22 cellular contexts compared by ENCODE assay signal in the genomic region with DNA sequence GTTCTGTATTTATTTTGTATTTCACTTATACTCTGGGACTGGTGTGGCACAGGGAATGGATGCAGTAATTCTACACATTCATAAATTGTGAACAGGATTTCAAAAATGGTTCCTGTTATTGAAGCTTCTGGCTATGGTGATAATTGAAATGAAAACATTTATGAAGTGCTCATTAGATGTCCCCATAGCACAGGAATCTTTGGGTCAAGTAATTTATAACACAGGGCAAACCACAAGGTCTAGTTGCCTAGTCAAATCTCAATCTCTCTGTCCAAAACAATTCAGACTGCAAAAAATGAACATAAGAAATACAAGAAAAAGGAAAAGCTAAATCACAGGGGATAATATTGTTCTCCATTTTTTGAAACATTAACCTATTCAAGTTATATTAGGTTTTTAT.
"Had no signal": no experiment of that assay in that cellular context is flagged by ENCODE, and none has a peak within 500 bp of the region (broad histone marks: within the 10 kb centered on the region; RNA-seq: fewer than 3 reads in every experiment).

No MANE protein-coding gene starts in this region.

- H3K4me3 ChIP-seq: coronary artery, hepatocyte, psoas muscle, sigmoid colon, stomach, thoracic aorta, transverse colon had no signal

- H3K36me3 ChIP-seq: neutrophil, sigmoid colon, stomach, thoracic aorta, transverse colon had no signal

- ATAC-seq: left cardiac atrium; naive thymus-derived CD8-positive, alpha-beta T cell had no signal

- H3K4me1 ChIP-seq: sigmoid colon, transverse colon had no signal

- H3K9me3 ChIP-seq: neutrophil, psoas muscle, sigmoid colon, stomach, thoracic aorta, transverse colon had no signal

- DNase-seq: effector CD4-positive, alpha-beta T cell; endodermal cell; erythroblast; foreskin melanocyte; head of caudate nucleus; kidney; left cardiac atrium; mammary epithelial cell; naive thymus-derived CD8-positive, alpha-beta T cell; psoas muscle; retina; sigmoid colon; small intestine; stimulated activated CD4-positive, alpha-beta T cell treated with anti-CD3 and anti-CD28 coated beads, Interleukin-12 subunit alpha, Interleukin-12 subunit beta, amount 100 ng/mL, for 4 hours; stimulated activated naive CD4-positive, alpha-beta T cell; stomach; substantia nigra; transverse colon had no signal

- H3K27ac ChIP-seq: coronary artery, hepatocyte, neutrophil, psoas muscle, sigmoid colon, stomach, thoracic aorta, transverse colon had no signal
